11 cellular contexts compared by ENCODE assay signal in the genomic region with DNA sequence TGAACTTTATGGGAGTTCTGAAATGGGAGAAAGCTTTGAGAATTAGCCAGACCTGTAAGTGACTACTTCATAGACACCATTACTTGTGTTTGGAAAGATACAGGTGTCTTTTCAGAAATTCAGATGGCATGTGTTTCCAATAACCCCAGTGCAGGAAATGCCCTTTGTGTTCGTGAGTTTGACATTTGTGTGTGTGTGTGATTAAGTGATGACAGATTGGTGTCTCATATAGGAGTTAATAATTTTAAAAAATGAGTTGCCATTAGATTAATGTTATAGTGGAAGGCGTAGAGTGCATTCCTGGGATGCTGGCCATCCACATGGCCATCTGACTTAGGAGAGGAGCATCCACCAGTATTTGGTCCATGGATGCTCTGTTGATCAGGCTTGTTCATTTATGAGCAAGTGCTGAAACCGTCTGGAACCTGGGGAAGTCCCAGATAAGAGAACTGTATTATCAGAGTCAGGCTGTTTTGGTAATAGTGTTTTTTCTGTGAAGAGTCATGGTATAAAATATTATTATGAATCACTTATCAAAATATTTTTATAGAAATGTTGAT. TPM values are rescaled to one million over a fixed set of nuclear protein-coding genes. Genes with fewer than 3 reads are reported as not detected.
DNase-seq lines count a peak whose midpoint lies in the region; ATAC-seq and TF ChIP-seq lines count a peak whose summit lies in the region.
"Had no signal": no experiment of that assay in that cellular context is flagged by ENCODE, and none has a peak within 500 bp of the region (broad histone marks: within the 10 kb centered on the region; RNA-seq: fewer than 3 reads in every experiment).

No MANE protein-coding gene starts in this region.

- H3K27ac Mint-ChIP-seq in HFFc6 (no peak overlapping the region), immature natural killer cell (peak overlapping the region; percentile 94 to 98 (median 96))
- H3K27ac Mint-ChIP-seq in activated CD8-positive, alpha-beta T cell treated with anti-CD3 and anti-CD28 coated beads for 36 hours: peak overlapping the region; percentile 99

- H3K27ac ChIP-seq in BLaER1: no peak overlapping the region
- no peak overlapping the region for H3K27ac ChIP-seq in mesendoderm (ENCODE audit: low read depth, low read length)
- H3K27ac ChIP-seq: epithelial cell of prostate, parathyroid adenoma had no signal

- H3K18ac ChIP-seq in mesendoderm (ENCODE audit: low read length): no peak overlapping the region

- no peaks in the 10 kb centered on the region for H3K27me3 ChIP-seq in BLaER1
- no peaks in the 10 kb centered on the region for H3K27me3 ChIP-seq in mesendoderm (ENCODE audit: insufficient read depth, low read length, poor library complexity)
- H3K27me3 ChIP-seq: BE2C had no signal

- H3K4me3 ChIP-seq in BLaER1 (no peak overlapping the region), mesendoderm (ENCODE audit: low read length) (no peak overlapping the region)

- H3K56ac ChIP-seq in mesendoderm (ENCODE audit: low read length): no peak overlapping the region

- H3K9me3 Mint-ChIP-seq in HFFc6: no peaks in the 10 kb centered on the region
- H3K9me3 Mint-ChIP-seq in activated CD8-positive, alpha-beta T cell treated with anti-CD3 and anti-CD28 coated beads for 36 hours: no peaks in the 10 kb centered on the region
- H3K9me3 Mint-ChIP-seq in immature natural killer cell: no peaks in the 10 kb centered on the region

- H3K9me3 ChIP-seq in BLaER1: no peaks in the 10 kb centered on the region
- H3K9me3 ChIP-seq: BE2C had no signal

- no peak overlapping the region for H2AK5ac ChIP-seq in mesendoderm (ENCODE audit: low read length)

- H2BK120ac ChIP-seq in mesendoderm (ENCODE audit: low read depth, low read length): no peak overlapping the region

- H3K23ac ChIP-seq in mesendoderm (ENCODE audit: low read length): no peak overlapping the region

- H3K4me3 Mint-ChIP-seq in HFFc6 (peak overlapping the region; percentile 4), immature natural killer cell (peak overlapping the region; percentile 93 to 99 (median 96))
- peak overlapping the region; percentile 100 for H3K4me3 Mint-ChIP-seq in activated CD8-positive, alpha-beta T cell treated with anti-CD3 and anti-CD28 coated beads for 36 hours

- peaks cover 68% of the 10 kb centered on the region for H3K4me1 Mint-ChIP-seq in HFFc6 (ENCODE audit: low read depth)
- H3K4me1 Mint-ChIP-seq in activated CD8-positive, alpha-beta T cell treated with anti-CD3 and anti-CD28 coated beads for 36 hours (ENCODE audit: low read depth): peaks cover 54% of the 10 kb centered on the region
- peaks cover 67 to 86% of the 10 kb centered on the region in 2 donors for H3K4me1 Mint-ChIP-seq in immature natural killer cell

- H2BK15ac ChIP-seq in mesendoderm (replicated peaks; ENCODE audit: low read depth): no peak overlapping the region

- intact Hi-C loops in activated CD8-positive, alpha-beta T cell treated with anti-CD3 and anti-CD28 coated beads for 36 hours (cut with micrococcal nuclease): no loop called here

- H3K79me2 ChIP-seq in mesendoderm (ENCODE audit: control insufficient read depth, insufficient read depth, low read length): peaks cover 16% of the 10 kb centered on the region
- H3K79me2 ChIP-seq: parathyroid adenoma had no signal

- POLR2A ChIA-PET in activated CD8-positive, alpha-beta T cell treated with anti-CD3 and anti-CD28 coated beads for 36 hours (lab: Charles Lee): interaction anchor here (2.1 to 6.6 kb wide), 4 partner anchors 9 to 21 kb away, joined by 12 to 55 read pairs (median 19); a partner anchor contains a TSS

- H3K4me2 ChIP-seq in BLaER1: peak overlapping the region; percentile 96
- no peak overlapping the region for H3K4me2 ChIP-seq in mesendoderm (ENCODE audit: low read length)

- no peak overlapping the region for H3K9ac ChIP-seq in BLaER1
- no peak overlapping the region for H3K9ac ChIP-seq in mesendoderm (ENCODE audit: low read length)
- H3K9ac ChIP-seq: parathyroid adenoma had no signal

- no peak for TF ChIP-seq CTCF in HFFc6 (IDR thresholded peaks at IDR 0.05)
- no peak for TF ChIP-seq CTCF in activated CD8-positive, alpha-beta T cell treated with anti-CD3 and anti-CD28 coated beads for 36 hours (IDR thresholded peaks at IDR 0.05)

- H3K4me1 ChIP-seq in BLaER1: peaks cover 53% of the 10 kb centered on the region
- peaks cover 5% of the 10 kb centered on the region for H3K4me1 ChIP-seq in mesendoderm (ENCODE audit: control insufficient read depth, low read depth, low read length)

- H4K20me1 ChIP-seq in BLaER1: peaks cover 18% of the 10 kb centered on the region; the same call in 1 of the 2 replicates

- no peak overlapping the region for H3K4ac ChIP-seq in mesendoderm (ENCODE audit: low read depth, low read length)

- peaks cover 10% of the 10 kb centered on the region for H3K79me1 ChIP-seq in mesendoderm (ENCODE audit: low read length)

- no peak overlapping the region for H4K5ac ChIP-seq in mesendoderm (ENCODE audit: low read length)

- CTCF ChIA-PET in activated CD8-positive, alpha-beta T cell treated with anti-CD3 and anti-CD28 coated beads for 36 hours (lab: Charles Lee): interaction anchor here (0.7 to 1.7 kb wide), 4 partner anchors 9 to 20 kb away, joined by 3 to 4 read pairs (median 3); no protein-coding TSS in a partner anchor

- H3K27me3 Mint-ChIP-seq in HFFc6 (ENCODE audit: insufficient read depth): peaks cover 3% of the 10 kb centered on the region
- H3K27me3 Mint-ChIP-seq in activated CD8-positive, alpha-beta T cell treated with anti-CD3 and anti-CD28 coated beads for 36 hours: no peaks in the 10 kb centered on the region
- peaks cover 13 to 23% (median 14%) of the 10 kb centered on the region in 3 donors for H3K27me3 Mint-ChIP-seq in immature natural killer cell (ENCODE audit: low read depth in 3 of 3)

- H2BK5ac ChIP-seq in mesendoderm (ENCODE audit: low read length): no peak overlapping the region

- H3K36me3 ChIP-seq in BLaER1 (peaks cover 22% of the 10 kb centered on the region), mesendoderm (ENCODE audit: control insufficient read depth, insufficient read depth, low read length) (no peaks in the 10 kb centered on the region)

- peak; percentile 4 for ATAC-seq in activated CD8-positive, alpha-beta T cell treated with anti-CD3 and anti-CD28 coated beads for 36 hours
- no peak for ATAC-seq in GM18511 (IDR thresholded peaks at IDR 0.05; ENCODE audit: unreplicated experiment)

- H3K36me3 Mint-ChIP-seq in HFFc6 (ENCODE audit: low read depth): peaks cover 14% of the 10 kb centered on the region
- H3K36me3 Mint-ChIP-seq in activated CD8-positive, alpha-beta T cell treated with anti-CD3 and anti-CD28 coated beads for 36 hours (ENCODE audit: low read depth): peaks cover 60% of the 10 kb centered on the region
- H3K36me3 Mint-ChIP-seq in immature natural killer cell: peaks cover 15 to 24% (median 18%) of the 10 kb centered on the region in 3 donors

- WGBS in mesendoderm (ENCODE audit: extremely low coverage, insufficient coverage, low lambda C conversion rate): no CpG with 5 or more reads among the region's 3 CpGs

- DNase-seq in HFFc6 (no peak), immature natural killer cell (no peak), islet precursor cell (no peak), H4 (ENCODE audit: low spot score) (no peak), mesendoderm (no peak)
- peak; percentile 48 for DNase-seq in activated CD8-positive, alpha-beta T cell treated with anti-CD3 and anti-CD28 coated beads for 36 hours
- DNase-seq: BE2C had no signal

- no peak overlapping the region for H4K8ac ChIP-seq in mesendoderm (ENCODE audit: low read depth, low read length)

RNA-seq across cellular contexts. Expression of a gene that starts 3.1 kb away (rescaled TPM):
- 10 to 100 TPM; 34.3 to 46.6 (median 36.6) TPM for total RNA-seq in HFFc6 (2021; fragmentation: NEBNext Ultra II Directional; extraction: Animal tissue kit (Norgen Biotek cat#: 25700))
- 100 to 1,000 TPM; 154 to 165 TPM for total RNA-seq in activated CD8-positive, alpha-beta T cell treated with anti-CD3 and anti-CD28 coated beads for 36 hours
- 100 to 1,000 TPM; 122 to 256 (median 133) TPM for polyA plus RNA-seq in immature natural killer cell
- total RNA-seq in H4 (2014; rRNA removed; shearing (Covaris generic)): 12.8 and 14.3 TPM in 2 replicates
- polyA plus RNA-seq in mesendoderm (2013, experiment 1 of 2): 12.9 TPM
- polyA plus RNA-seq in mesendoderm (2013, experiment 2 of 2): 13.3 TPM

RNA-seq across cellular contexts. Expression of a gene that starts 9.2 kb away (rescaled TPM):
- total RNA-seq in HFFc6 (2021; fragmentation: NEBNext Ultra II Directional; extraction: Animal tissue kit (Norgen Biotek cat#: 25700)): 10 to 100 TPM; 88.5 to 96.5 (median 93.0) TPM
- 10 to 100 TPM; 60.5 to 62.4 TPM for total RNA-seq in activated CD8-positive, alpha-beta T cell treated with anti-CD3 and anti-CD28 coated beads for 36 hours
- polyA plus RNA-seq in immature natural killer cell: 10 to 100 TPM; 13.4 to 30.0 (median 24.8) TPM
- total RNA-seq in H4 (2014; rRNA removed; shearing (Covaris generic)): 39.7 and 41.5 TPM in 2 replicates
- 27.5 TPM for polyA plus RNA-seq in mesendoderm (2013, experiment 1 of 2)
- polyA plus RNA-seq in mesendoderm (2013, experiment 2 of 2): 28.2 TPM

RNA-seq across cellular contexts. Expression of a gene that starts 59.5 kb away (rescaled TPM):
- 10 to 100 TPM; 14.4 to 22.4 (median 16.6) TPM for total RNA-seq in HFFc6 (2021; fragmentation: NEBNext Ultra II Directional; extraction: Animal tissue kit (Norgen Biotek cat#: 25700))
- total RNA-seq in activated CD8-positive, alpha-beta T cell treated with anti-CD3 and anti-CD28 coated beads for 36 hours: 10 to 100 TPM; 88.4 to 93.8 TPM
- under 1 TPM in 1 of 3 donors, not detected in 2; 0.99 TPM for polyA plus RNA-seq in immature natural killer cell
- 1.4 and 3.5 TPM in 2 replicates for total RNA-seq in H4 (2014; rRNA removed; shearing (Covaris generic))
- 35.6 TPM for polyA plus RNA-seq in mesendoderm (2013, experiment 1 of 2)
- polyA plus RNA-seq in mesendoderm (2013, experiment 2 of 2): 37.3 TPM

Comparison
In these comparisons a context has a peak if more than half of its experiments do, and no peak if none do; other contexts are left out.
1. H3K4me3 Mint-ChIP-seq: peak in every context shown above with its lines; median percentile 100 in activated CD8-positive, alpha-beta T cell treated with anti-CD3 and anti-CD28 coated beads for 36 hours; 96 in immature natural killer cell; 4 in HFFc6.